Comparison of ENCODE assay signal across 13 cellular contexts in genomic region chr14:57983235-57983634, GRCh38.
DNase-seq lines count a peak whose midpoint lies in the region; ATAC-seq lines count a peak whose summit lies in the region.
"Had no signal": no experiment of that assay in that cellular context is flagged by ENCODE, and none has a peak within 500 bp of the region (broad histone marks: within the 10 kb centered on the region; RNA-seq: fewer than 3 reads in every experiment).

No MANE protein-coding gene starts in this region.

- no peak overlapping the region for H2AK5ac ChIP-seq in mesendoderm (ENCODE audit: low read length)

- H4K8ac ChIP-seq in mesendoderm (ENCODE audit: low read depth, low read length), result no peak overlapping the region

- no peak overlapping the region for H3K27ac ChIP-seq in mesendoderm (ENCODE audit: low read depth, low read length)

- H2BK5ac ChIP-seq in mesendoderm (ENCODE audit: low read length), result no peak overlapping the region

- no peak overlapping the region for H3K4me2 ChIP-seq in mesendoderm (ENCODE audit: low read length)

- no peaks in the 10 kb centered on the region for H3K79me1 ChIP-seq in mesendoderm (ENCODE audit: low read length)

- H2BK15ac ChIP-seq in mesendoderm (replicated peaks; ENCODE audit: low read depth), result no peak overlapping the region

- no peaks in the 10 kb centered on the region for H3K4me1 ChIP-seq in mesendoderm (ENCODE audit: control insufficient read depth, low read depth, low read length)

- no peak overlapping the region for H2BK120ac ChIP-seq in mesendoderm (ENCODE audit: low read depth, low read length)

- H3K9ac ChIP-seq in mesendoderm (ENCODE audit: low read length), result no peak overlapping the region

- no peaks in the 10 kb centered on the region for H3K36me3 ChIP-seq in mesendoderm (ENCODE audit: control insufficient read depth, insufficient read depth, low read length)

- no peak overlapping the region for H3K23ac ChIP-seq in mesendoderm (ENCODE audit: low read length)

- no peaks in the 10 kb centered on the region for H3K27me3 ChIP-seq in mesendoderm (ENCODE audit: insufficient read depth, low read length, poor library complexity)

- no CpG with 5 or more reads among the region's 2 CpGs for WGBS in mesendoderm (ENCODE audit: extremely low coverage, insufficient coverage, low lambda C conversion rate)

- no peak overlapping the region for H3K4ac ChIP-seq in mesendoderm (ENCODE audit: low read depth, low read length)

- no peak overlapping the region for H4K5ac ChIP-seq in mesendoderm (ENCODE audit: low read length)

- H3K56ac ChIP-seq in mesendoderm (ENCODE audit: low read length), result no peak overlapping the region

- ATAC-seq in HG03025 (IDR thresholded peaks at IDR 0.05; ENCODE audit: low FRiP score, unreplicated experiment), result peak; percentile 56
- no peak for ATAC-seq in HG02852 (IDR thresholded peaks at IDR 0.05; ENCODE audit: unreplicated experiment)
- no peak for ATAC-seq in GM21737 (IDR thresholded peaks at IDR 0.05; ENCODE audit: unreplicated experiment)

- DNase-seq in NCI-H1092 treated with DMSO at 0.1 percent for 48 hours (lab: John Stamatoyannopoulos, UW) (peak; percentile 63), NCI-H524 treated with DMSO at 0.1 percent for 48 hours (lab: John Stamatoyannopoulos, UW) (peak; percentile 88), mesendoderm (peak; percentile 21), NK-92 (lab: John Stamatoyannopoulos, UW; ENCODE audit: unreplicated experiment) (no peak)
- DNase-seq: ACHN, AML-193, H7, IMR-90, Kasumi-1, NCI-H2081 treated with DMSO at 0.1 percent for 48 hours had no signal

- H3K18ac ChIP-seq in mesendoderm (ENCODE audit: low read length), result no peak overlapping the region

- no peak overlapping the region for H3K4me3 ChIP-seq in mesendoderm (ENCODE audit: low read length)

- no peaks in the 10 kb centered on the region for H3K79me2 ChIP-seq in mesendoderm (ENCODE audit: control insufficient read depth, insufficient read depth, low read length)
